11 cellular contexts compared by ENCODE assay signal in the genomic region with DNA sequence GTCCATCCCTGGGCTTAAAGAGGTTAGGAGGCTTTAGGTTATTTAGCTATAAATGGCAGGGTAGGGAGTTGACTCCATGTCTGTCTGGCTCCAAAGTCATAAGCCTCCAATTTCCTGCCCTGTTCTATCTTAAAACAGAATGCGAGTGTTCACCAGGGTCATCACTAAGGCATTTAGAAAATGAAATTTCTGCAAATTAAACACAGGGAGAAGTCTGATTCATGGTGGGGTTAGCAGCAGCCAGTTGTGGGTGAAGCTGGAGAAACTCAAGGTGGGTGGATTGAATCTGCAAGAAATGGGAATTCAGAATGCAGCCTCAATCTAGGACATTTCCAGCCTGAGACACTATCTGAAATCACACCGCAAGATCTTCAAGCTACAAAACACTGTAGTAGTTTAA. TPM values are rescaled to one million over a fixed set of nuclear protein-coding genes. Genes with fewer than 3 reads are reported as not detected.
DNase-seq lines count a peak whose midpoint lies in the region; ATAC-seq, FAIRE-seq and TF ChIP-seq lines count a peak whose summit lies in the region.
"Had no signal": no experiment of that assay in that cellular context is flagged by ENCODE, and none has a peak within 500 bp of the region (broad histone marks: within the 10 kb centered on the region; RNA-seq: fewer than 3 reads in every experiment).

No MANE protein-coding gene starts in this region.

- H2AFZ ChIP-seq in mammary epithelial cell (ENCODE audit: low read depth, low read length) (no peak overlapping the region), HepG2 (ENCODE audit: low read length) (no peak overlapping the region)

- H3K79me2 ChIP-seq in mammary epithelial cell (ENCODE audit: insufficient read depth, low read length) (no peaks in the 10 kb centered on the region), HepG2 (ENCODE audit: insufficient read depth, low read length) (no peaks in the 10 kb centered on the region)

- H3K27me3 ChIP-seq in mammary epithelial cell (ENCODE audit: insufficient read depth, low read length) (no peaks in the 10 kb centered on the region), body of pancreas (no peaks in the 10 kb centered on the region), HepG2 (ENCODE audit: control insufficient read depth in 1 of 2, insufficient read depth in 2 of 2, low read length in 2 of 2) (no peaks in the 10 kb centered on the region), heart left ventricle (no peaks in the 10 kb centered on the region)
- H3K27me3 ChIP-seq in CD8-positive, alpha-beta memory T cell (ENCODE audit: insufficient read depth, low read length, poor library complexity, severe bottlenecking) = no peaks in the 10 kb centered on the region
- H3K27me3 ChIP-seq: upper lobe of left lung had no signal

- in situ Hi-C loops in mammary epithelial cell (cut with MboI; ENCODE audit: low sequenced_read_pairs in 2 of 2) (no loop called here), HepG2 (cut with HindIII; ENCODE audit: extremely low pct_ligation_motif_present, low pct_unique_long_range_greater_than_20kb) (no loop called here)

- H3K4me1 ChIP-seq in mammary epithelial cell (ENCODE audit: insufficient read depth, low read length) = peaks cover 29% of the 10 kb centered on the region
- H3K4me1 ChIP-seq in body of pancreas = peaks cover 40% of the 10 kb centered on the region
- peaks cover 59% of the 10 kb centered on the region for H3K4me1 ChIP-seq in HepG2 (ENCODE audit: insufficient read depth, low read length)
- H3K4me1 ChIP-seq in CD8-positive, alpha-beta memory T cell (ENCODE audit: insufficient read depth, low read length) = peaks cover 6% of the 10 kb centered on the region
- H3K4me1 ChIP-seq in heart left ventricle = no peaks in the 10 kb centered on the region
- H3K4me1 ChIP-seq: left ventricle myocardium inferior, upper lobe of left lung had no signal

- intact Hi-C loops in mammary epithelial cell (cut with micrococcal nuclease) = no loop called here
- intact Hi-C loops in MCF 10A (cut with micrococcal nuclease) = no loop called here
- intact Hi-C loops in body of pancreas (cut with DNase I) = no loop called here
- intact Hi-C loops in HepG2 (cut with micrococcal nuclease; ENCODE audit: unreplicated experiment) = loop anchor here (5.0 kb wide), 1 partner anchor 80 kb away; the partner anchor contains the start of gene APPL2
- intact Hi-C loops in heart left ventricle (cut with DNase I) = no loop called here

- dilution Hi-C loops in mammary epithelial cell (cut with HindIII; ENCODE audit: low sequenced_read_pairs) = loop anchor here (10.0 kb wide), 1 partner anchor 63 kb away; no protein-coding TSS in a partner anchor

- H4K20me1 ChIP-seq in mammary epithelial cell (ENCODE audit: insufficient read depth, low read length) (no peaks in the 10 kb centered on the region), HepG2 (ENCODE audit: insufficient read depth, low read length) (no peaks in the 10 kb centered on the region)

- TF ChIP-seq CTCF in mammary epithelial cell (conservative IDR thresholded peaks at IDR 0.05 in 1 of 2, IDR thresholded peaks at IDR 0.05 in 1 of 2; ENCODE audit: extremely low read depth in 1 of 2, insufficient read depth in 1 of 2, low read depth in 1 of 2, low read length in 2 of 2) (no peak), MCF 10A (IDR thresholded peaks at IDR 0.05; ENCODE audit: unreplicated experiment) (no peak), body of pancreas (IDR thresholded peaks at IDR 0.05) (no peak), HepG2 (CRISPR knock-in tag; IDR thresholded peaks at IDR 0.05) (no peak), heart left ventricle (IDR thresholded peaks at IDR 0.05) (no peak)

- H3K4me3 ChIP-seq in mammary epithelial cell (replicated peaks in 1 of 3; ENCODE audit: insufficient read depth in 1 of 3, low read depth in 2 of 3, low read length in 3 of 3) (no peak overlapping the region), body of pancreas (no peak overlapping the region), HepG2 (replicated peaks in 1 of 3; ENCODE audit: insufficient read depth in 1 of 3, low read depth in 2 of 3, low read length in 3 of 3) (peak overlapping the region in 2 of 3 experiments; percentile 9 to 25; a peak in 1 of 6 replicates), heart left ventricle (no peak overlapping the region)
- no peak overlapping the region for H3K4me3 ChIP-seq in CD8-positive, alpha-beta memory T cell (ENCODE audit: low read length)
- H3K4me3 ChIP-seq: left ventricle myocardium inferior, upper lobe of left lung had no signal

- H3K4me2 ChIP-seq in mammary epithelial cell (ENCODE audit: insufficient read depth, low read depth, low read length) = no peak overlapping the region
- peak overlapping the region; percentile 65 for H3K4me2 ChIP-seq in HepG2 (ENCODE audit: low read depth, low read length)

- TF ChIP-seq POLR2A in body of pancreas (IDR thresholded peaks at IDR 0.05) (no peak), HepG2 (IDR thresholded peaks at IDR 0.05; ENCODE audit: insufficient read depth in 1 of 2, low read depth in 2 of 2, low read length in 2 of 2) (no peak), heart left ventricle (IDR thresholded peaks at IDR 0.05) (no peak)

- peaks cover 3% of the 10 kb centered on the region for H3K9me3 ChIP-seq in mammary epithelial cell (replicated peaks; ENCODE audit: insufficient read depth, low read length)
- no peaks in the 10 kb centered on the region for H3K9me3 ChIP-seq in body of pancreas
- no peaks in the 10 kb centered on the region for H3K9me3 ChIP-seq in HepG2 (ENCODE audit: low read length)
- no peaks in the 10 kb centered on the region for H3K9me3 ChIP-seq in CD8-positive, alpha-beta memory T cell (ENCODE audit: low read length)
- peaks cover 0 to 10% (median 3%) of the 10 kb centered on the region in 12 donors for H3K9me3 ChIP-seq in heart left ventricle

- CTCF ChIA-PET in mammary epithelial cell (lab: Charles Lee; ENCODE audit: low non-redundant PET) = no interaction called here
- CTCF ChIA-PET in MCF 10A (lab: Yijun Ruan, JAX) = no interaction called here
- CTCF ChIA-PET in HepG2 (lab: Yijun Ruan, JAX; ENCODE audit: low intra/inter-chr PET ratio, low total read pairs) = no interaction called here
- CTCF ChIA-PET in CD8-positive, alpha-beta memory T cell (lab: Charles Lee) = interaction anchor here (5.3 kb wide), 1 partner anchor 14 kb away, joined by 28 read pairs; the partner anchor contains the start of gene C12orf75

- peaks cover 9% of the 10 kb centered on the region for H3K4me1 Mint-ChIP-seq in MCF 10A (ENCODE audit: insufficient read depth, unreplicated experiment)
- peaks cover 7 to 15% (median 14%) of the 10 kb centered on the region in 3 donors for H3K4me1 Mint-ChIP-seq in CD8-positive, alpha-beta memory T cell
- peaks cover 13% of the 10 kb centered on the region for H3K4me1 Mint-ChIP-seq in activated T-cell treated with anti-CD3 and anti-CD28 coated beads, Interleukin-2, amount 50 U/mL, for 24 hours (ENCODE audit: low read depth)

- ATAC-seq in body of pancreas (peak; percentile 11), HepG2 (peak; percentile 11; the same call in 2 of the 3 replicates), heart left ventricle (no peak)

- H3K9me3 Mint-ChIP-seq in MCF 10A (ENCODE audit: unreplicated experiment) = no peaks in the 10 kb centered on the region
- H3K9me3 Mint-ChIP-seq in CD8-positive, alpha-beta memory T cell = peaks cover 11 to 17% (median 15%) of the 10 kb centered on the region in 5 donors
- H3K9me3 Mint-ChIP-seq in activated T-cell treated with anti-CD3 and anti-CD28 coated beads, Interleukin-2, amount 50 U/mL, for 24 hours = peaks cover 15% of the 10 kb centered on the region

- H3K27me3 Mint-ChIP-seq in MCF 10A (ENCODE audit: insufficient read depth, unreplicated experiment) = no peaks in the 10 kb centered on the region
- H3K27me3 Mint-ChIP-seq in CD8-positive, alpha-beta memory T cell = peaks cover 0 to 1% of the 10 kb centered on the region in 2 donors
- no peaks in the 10 kb centered on the region for H3K27me3 Mint-ChIP-seq in activated T-cell treated with anti-CD3 and anti-CD28 coated beads, Interleukin-2, amount 50 U/mL, for 24 hours
- H3K27me3 Mint-ChIP-seq: dendritic cell treated with granulocyte-macrophage colony-stimulating factor and Interleukin-4, amounts not matched to agents 40 ng/mL and 50 ng/mL, for 4 days had no signal

- no peak for TF ChIP-seq RAD21 in HepG2 (CRISPR knock-in tag; IDR thresholded peaks at IDR 0.05)

- H3K36me3 ChIP-seq in mammary epithelial cell (ENCODE audit: insufficient read depth, low read length) (no peaks in the 10 kb centered on the region), body of pancreas (replicated peaks in 1 of 2; ENCODE audit: insufficient read depth in 1 of 2, low read depth in 2 of 2) (no peaks in the 10 kb centered on the region), HepG2 (replicated peaks in 1 of 2; ENCODE audit: control insufficient read depth in 1 of 2, insufficient read depth in 2 of 2, low read length in 2 of 2) (no peaks in the 10 kb centered on the region), heart left ventricle (no peaks in the 10 kb centered on the region)
- no peaks in the 10 kb centered on the region for H3K36me3 ChIP-seq in CD8-positive, alpha-beta memory T cell (ENCODE audit: insufficient read depth, low read length)
- H3K36me3 ChIP-seq: left ventricle myocardium inferior, upper lobe of left lung had no signal

- no peak overlapping the region for H3K9ac ChIP-seq in mammary epithelial cell (ENCODE audit: insufficient read depth, low read length)
- peak overlapping the region; percentile 59 for H3K9ac ChIP-seq in HepG2 (ENCODE audit: insufficient read depth, low read depth, low read length)

- 86% methylated on average over 2 of the region's 2 CpGs for WGBS in mammary epithelial cell (ENCODE audit: low coverage, missing lambda C conversion rate)
- 30 to 41% methylated on average over 2 of the region's 2 CpGs for WGBS in body of pancreas, 2 donors
- WGBS in HepG2 (ENCODE audit: low lambda C conversion rate) = 48% methylated on average over 2 of the region's 2 CpGs
- WGBS in heart left ventricle, 4 donors = 79 to 87% (median 84%) methylated on average over 2 of the region's 2 CpGs

- DNase-seq in mammary epithelial cell = peak; percentile 32
- no peak for DNase-seq in MCF 10A (ENCODE audit: unreplicated experiment)
- no peak for DNase-seq in body of pancreas
- no peak for DNase-seq in HepG2 (ENCODE audit: low spot score)
- DNase-seq in UCSD-AML1 (lab: John Stamatoyannopoulos, UW; ENCODE audit: unreplicated experiment) = no peak
- DNase-seq in CD8-positive, alpha-beta memory T cell = no peak
- DNase-seq in activated T-cell treated with anti-CD3 and anti-CD28 coated beads, Interleukin-2, amount 50 U/mL, for 24 hours = no peak
- DNase-seq in heart left ventricle = no peak
- DNase-seq: left ventricle myocardium inferior, upper lobe of left lung had no signal

- FAIRE-seq in HepG2 (lab: Jason Lieb, UNC) = no peak

- H3K27ac ChIP-seq in mammary epithelial cell (ENCODE audit: insufficient read depth, low read depth, low read length) = no peak overlapping the region
- H3K27ac ChIP-seq in body of pancreas = peak overlapping the region in 3 of 4 donors; percentile 40 to 76 (median 67)
- H3K27ac ChIP-seq in HepG2 (ENCODE audit: extremely low read length, insufficient read depth, low read length) = peak overlapping the region; percentile 71
- no peak overlapping the region for H3K27ac ChIP-seq in CD8-positive, alpha-beta memory T cell (ENCODE audit: low read depth, low read length)
- H3K27ac ChIP-seq in heart left ventricle = no peak overlapping the region
- H3K27ac ChIP-seq: left ventricle myocardium inferior, upper lobe of left lung had no signal

- TF ChIP-seq EP300 in HepG2 (IDR thresholded peaks at IDR 0.05; ENCODE audit: low read depth in 2 of 2, low read length in 2 of 2) (no peak), HepG2 (CRISPR knock-in tag; IDR thresholded peaks at IDR 0.05; ENCODE audit: borderline replicate concordance) (no peak)

- no peaks in the 10 kb centered on the region for H3K36me3 Mint-ChIP-seq in MCF 10A (ENCODE audit: insufficient read depth, unreplicated experiment)
- peaks cover 0 to 4% (median 0%) of the 10 kb centered on the region in 3 donors for H3K36me3 Mint-ChIP-seq in CD8-positive, alpha-beta memory T cell
- peaks cover 3% of the 10 kb centered on the region for H3K36me3 Mint-ChIP-seq in activated T-cell treated with anti-CD3 and anti-CD28 coated beads, Interleukin-2, amount 50 U/mL, for 24 hours (ENCODE audit: low read depth)

- POLR2A ChIA-PET in MCF 10A (lab: Yijun Ruan, JAX) = interaction anchor here (4.1 kb wide), 1 partner anchor 14 kb away, joined by 23 read pairs; the partner anchor contains the start of gene C12orf75
- POLR2A ChIA-PET in HepG2 (lab: Yijun Ruan, JAX) = interaction anchor here (1.2 to 2.8 kb wide), 4 partner anchors 9 to 81 kb away, joined by 3 to 9 read pairs (median 4); partner anchors contain the start of genes APPL2 and C12orf75
- POLR2A ChIA-PET in CD8-positive, alpha-beta memory T cell (lab: Charles Lee) = interaction anchor here (1.0 kb wide), 1 partner anchor 13 kb away, joined by 3 read pairs; the partner anchor contains the start of gene C12orf75

- BruUV-seq in mammary epithelial cell (replicated peaks; lab: Mats Ljungman, UMichigan) (no TSS peak), MCF 10A (replicated peaks; lab: Mats Ljungman, UMichigan) (no TSS peak), HepG2 (replicated peaks; lab: Mats Ljungman, UMichigan) (TSS peak; percentile 100)

- no peak overlapping the region for H3K4me3 Mint-ChIP-seq in MCF 10A (ENCODE audit: unreplicated experiment)
- no peak overlapping the region for H3K4me3 Mint-ChIP-seq in CD8-positive, alpha-beta memory T cell
- no peak overlapping the region for H3K4me3 Mint-ChIP-seq in activated T-cell treated with anti-CD3 and anti-CD28 coated beads, Interleukin-2, amount 50 U/mL, for 24 hours
- H3K4me3 Mint-ChIP-seq: dendritic cell treated with granulocyte-macrophage colony-stimulating factor and Interleukin-4, amounts not matched to agents 40 ng/mL and 50 ng/mL, for 4 days had no signal

- no peak overlapping the region for H3K27ac Mint-ChIP-seq in MCF 10A (ENCODE audit: low read depth, unreplicated experiment)
- H3K27ac Mint-ChIP-seq in CD8-positive, alpha-beta memory T cell = peak overlapping the region in 1 of 8 donors; percentile 3
- H3K27ac Mint-ChIP-seq in activated T-cell treated with anti-CD3 and anti-CD28 coated beads, Interleukin-2, amount 50 U/mL, for 24 hours = no peak overlapping the region
- H3K27ac Mint-ChIP-seq: dendritic cell treated with granulocyte-macrophage colony-stimulating factor and Interleukin-4, amounts not matched to agents 40 ng/mL and 50 ng/mL, for 4 days had no signal

RNA-seq across cellular contexts. Expression of gene C12orf75, which starts 13.0 kb away (rescaled TPM):
- total RNA-seq in mammary epithelial cell (100 to 1,000 TPM in 1 of 2 donors, 10 to 100 TPM in 1; 88.7 to 177 TPM), MCF 10A (2022) (53.6 and 67.7 TPM in 2 replicates), body of pancreas (10 to 100 TPM; 39.2 to 57.6 TPM), HepG2 (2016; rRNA removed; fragmentation: Illumina TruSeq; extraction: Trizol) (10.1 and 16.1 TPM in 2 replicates), heart left ventricle (10 to 100 TPM in 2 of 9 donors, 1 to 10 TPM in 3, under 1 TPM in 3, not detected in 1; 0.52 to 14.5 (median 1.5) TPM)
- polyA plus RNA-seq in mammary epithelial cell (115 TPM), HepG2 (2011; rRNA removed) (13.2 and 19.8 TPM in 2 replicates), heart left ventricle (1 to 10 TPM in 1 of 2 donors, under 1 TPM in 1; 0.33 to 1.7 TPM)
- 64.7 TPM for polyA minus RNA-seq in mammary epithelial cell
- total RNA-seq in HepG2 (2016; cell fraction: cytosol; rRNA removed; fragmentation: Illumina TruSeq; extraction: Trizol; ENCODE audit: low read depth) = 71.1 and 82.2 TPM in 2 replicates
- 8.9 and 15.8 TPM in 2 replicates for total RNA-seq in HepG2 (2016; cell fraction: insoluble cytoplasmic fraction; rRNA removed; fragmentation: Illumina TruSeq; extraction: Trizol)
- total RNA-seq in HepG2 (2016; cell fraction: membrane; rRNA removed; fragmentation: Illumina TruSeq; extraction: Trizol) = 64.7 and 80.3 TPM in 2 replicates
- 6.3 and 7.4 TPM in 2 replicates for total RNA-seq in HepG2 (2016; cell fraction: nucleus; rRNA removed; fragmentation: Illumina TruSeq; extraction: Trizol)
- 8.5 and 10.3 TPM in 2 replicates for polyA plus RNA-seq in HepG2 (2011; cell fraction: cytosol; rRNA removed)
- 2.6 and 4.3 TPM in 2 replicates for polyA plus RNA-seq in HepG2 (2011; cell fraction: nucleus; rRNA removed)
- 8.8 and 19.4 TPM in 2 replicates for polyA plus RNA-seq in HepG2 (2012)
- polyA plus RNA-seq in HepG2 (2016; cell fraction: cytosol; fragmentation: Illumina TruSeq; extraction: Trizol; ENCODE audit: low read depth) = 130 and 134 TPM in 2 replicates
- polyA plus RNA-seq in HepG2 (2016; cell fraction: insoluble cytoplasmic fraction; fragmentation: Illumina TruSeq; extraction: Trizol; ENCODE audit: low read depth) = 14.7 and 17.0 TPM in 2 replicates
- 83.7 and 94.5 TPM in 2 replicates for polyA plus RNA-seq in HepG2 (2016; cell fraction: membrane; fragmentation: Illumina TruSeq; extraction: Trizol; ENCODE audit: low read depth)
- polyA plus RNA-seq in HepG2 (2016; cell fraction: nucleus; fragmentation: Illumina TruSeq; extraction: Trizol; ENCODE audit: insufficient read depth, low read depth) = 9.2 and 11.9 TPM in 2 replicates
- polyA minus RNA-seq in HepG2 (2011; rRNA and poly(A)+ RNA removed; ENCODE audit: low replicate concordance) = 1.1 and 5.6 TPM in 2 replicates
- polyA minus RNA-seq in HepG2 (2011; cell fraction: cytosol; rRNA and poly(A)+ RNA removed) = 3.3 and 8.6 TPM in 2 replicates
- polyA minus RNA-seq in HepG2 (2011; cell fraction: nucleus; rRNA and poly(A)+ RNA removed) = 5.2 and 6.8 TPM in 2 replicates
- 10 to 100 TPM; 52.9 to 62.8 TPM for total RNA-seq in CD8-positive, alpha-beta memory T cell
- 181 TPM for polyA plus RNA-seq in CD8-positive, alpha-beta memory T cell

Comparison
In these comparisons a context has a peak if more than half of its experiments do, and no peak if none do; other contexts are left out.
1. H3K27ac ChIP-seq: peak in body of pancreas (3 of 4) and HepG2 (single experiment); none in mammary epithelial cell (single experiment), CD8-positive, alpha-beta memory T cell (single experiment) and heart left ventricle (0 of 12).
2. H3K4me3 ChIP-seq: peak in HepG2 (2 of 3); none in mammary epithelial cell (0 of 3), body of pancreas (0 of 2), CD8-positive, alpha-beta memory T cell (single experiment) and heart left ventricle (0 of 12).
3. ATAC-seq: peak in body of pancreas (single experiment) and HepG2 (single experiment); none in heart left ventricle (0 of 4).